ENCODE assay signal across 14 cellular contexts in the genomic region with DNA sequence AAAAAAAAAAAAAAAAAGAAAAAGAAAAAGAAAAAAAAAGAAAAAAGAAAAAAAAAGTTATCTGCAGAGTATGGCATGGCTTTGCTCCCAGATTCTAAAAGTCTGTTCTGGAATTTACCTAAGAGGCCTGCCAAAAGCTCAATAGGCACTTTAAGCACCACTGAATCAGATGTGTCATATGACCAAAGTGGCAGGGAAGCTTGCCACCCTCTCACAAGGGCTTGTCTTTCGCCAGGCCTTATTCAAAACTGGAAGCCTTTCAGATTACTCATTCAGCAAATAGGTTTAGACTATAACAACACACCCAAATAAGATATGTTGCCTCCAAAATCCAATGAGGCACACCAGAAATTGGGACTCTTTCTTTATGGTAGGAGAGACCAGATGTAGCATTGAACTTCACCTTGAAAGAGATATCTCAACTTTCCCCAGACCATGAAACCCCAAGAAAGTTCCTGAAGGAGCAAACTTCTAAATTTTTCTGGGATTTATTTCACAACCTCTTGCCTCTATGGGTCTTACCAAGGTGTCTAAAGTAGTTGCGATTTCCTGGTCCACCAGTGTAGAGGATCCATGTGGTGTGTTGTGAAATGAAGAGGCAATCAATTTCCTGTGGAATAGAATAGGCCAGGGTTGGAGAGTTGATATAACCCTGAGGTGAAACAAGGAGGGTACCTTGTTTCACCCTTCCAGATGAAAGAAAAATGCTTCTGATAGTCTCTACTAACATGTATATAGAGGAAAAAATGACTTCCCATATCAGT.
DNase-seq lines count a peak whose midpoint lies in the region; ATAC-seq and TF ChIP-seq lines count a peak whose summit lies in the region.
"Had no signal": no experiment of that assay in that cellular context is flagged by ENCODE, and none has a peak within 500 bp of the region (broad histone marks: within the 10 kb centered on the region; RNA-seq: fewer than 3 reads in every experiment).

No MANE protein-coding gene starts in this region.

- no peak overlapping the region for H3K9ac ChIP-seq in mammary epithelial cell (ENCODE audit: insufficient read depth, low read length)
- H3K9ac ChIP-seq: BLaER1 had no signal

- no peak overlapping the region for H3K4me3 Mint-ChIP-seq in stimulated activated naive CD8-positive, alpha-beta T cell treated with anti-CD3 and anti-CD28 coated beads, Interleukin-15, amount 100 ng/mL, for 72 hours
- H3K4me3 Mint-ChIP-seq in activated T-helper 2 cell treated with anti-CD3 and anti-CD28 coated beads, Interferon-gamma antibody, Interleukin-2, Interleukin-4, amounts not matched to agents 10 μg/mL and 5 μg/mL and 100 μg/mL, durations not matched to agents 14 hours and 24 hours and 36 hours (ENCODE audit: low read depth) = no peak overlapping the region
- H3K4me3 Mint-ChIP-seq: stimulated activated naive B cell treated with anti-CD40 and anti-IgM and Interleukin-4, amounts not matched to agents 10 μg/mL and 1 μg/mL and 100 μg/mL, for 72 hours had no signal

- no peak overlapping the region for H3K27ac Mint-ChIP-seq in stimulated activated naive CD8-positive, alpha-beta T cell treated with anti-CD3 and anti-CD28 coated beads, Interleukin-15, amount 100 ng/mL, for 72 hours
- H3K27ac Mint-ChIP-seq in activated T-helper 2 cell treated with anti-CD3 and anti-CD28 coated beads, Interferon-gamma antibody, Interleukin-2, Interleukin-4, amounts not matched to agents 10 μg/mL and 5 μg/mL and 100 μg/mL, durations not matched to agents 14 hours and 24 hours and 36 hours = no peak overlapping the region
- H3K27ac Mint-ChIP-seq: stimulated activated naive B cell treated with anti-CD40 and anti-IgM and Interleukin-4, amounts not matched to agents 10 μg/mL and 1 μg/mL and 100 μg/mL, for 72 hours had no signal

- in situ Hi-C loops in mammary epithelial cell (cut with MboI; ENCODE audit: low sequenced_read_pairs in 2 of 2) = loop anchor here in 1 of 2 donors (10.0 kb wide), 1 partner anchor 65 kb away; no protein-coding TSS in a partner anchor

- CTCF ChIA-PET in mammary epithelial cell (lab: Charles Lee; ENCODE audit: low non-redundant PET) = interaction anchor here (0.6 kb wide), 1 partner anchor 248 kb away, joined by 3 read pairs; no protein-coding TSS in a partner anchor

- H3K36me3 ChIP-seq in mammary epithelial cell (ENCODE audit: insufficient read depth, low read length) = no peaks in the 10 kb centered on the region
- H3K36me3 ChIP-seq: BLaER1 had no signal

- H3K9me3 ChIP-seq in mammary epithelial cell (replicated peaks; ENCODE audit: insufficient read depth, low read length) = no peaks in the 10 kb centered on the region
- H3K9me3 ChIP-seq: BLaER1, mucosa of descending colon had no signal

- no peaks in the 10 kb centered on the region for H3K79me2 ChIP-seq in mammary epithelial cell (ENCODE audit: insufficient read depth, low read length)

- H3K36me3 Mint-ChIP-seq in activated T-helper 2 cell treated with anti-CD3 and anti-CD28 coated beads, Interferon-gamma antibody, Interleukin-2, Interleukin-4, amounts not matched to agents 10 μg/mL and 5 μg/mL and 100 μg/mL, durations not matched to agents 14 hours and 24 hours and 36 hours (ENCODE audit: low read depth) = no peaks in the 10 kb centered on the region
- H3K36me3 Mint-ChIP-seq: stimulated activated naive B cell treated with anti-CD40 and anti-IgM and Interleukin-4, amounts not matched to agents 10 μg/mL and 1 μg/mL and 100 μg/mL, for 72 hours had no signal

- TF ChIP-seq POLR2A in erythroblast (IDR thresholded peaks at IDR 0.05; ENCODE audit: low read length) = no peak

- H3K9me3 Mint-ChIP-seq in stimulated activated naive CD8-positive, alpha-beta T cell treated with anti-CD3 and anti-CD28 coated beads, Interleukin-15, amount 100 ng/mL, for 72 hours = no peaks in the 10 kb centered on the region
- H3K9me3 Mint-ChIP-seq in activated T-helper 2 cell treated with anti-CD3 and anti-CD28 coated beads, Interferon-gamma antibody, Interleukin-2, Interleukin-4, amounts not matched to agents 10 μg/mL and 5 μg/mL and 100 μg/mL, durations not matched to agents 14 hours and 24 hours and 36 hours = no peaks in the 10 kb centered on the region
- H3K9me3 Mint-ChIP-seq: stimulated activated naive B cell treated with anti-CD40 and anti-IgM and Interleukin-4, amounts not matched to agents 10 μg/mL and 1 μg/mL and 100 μg/mL, for 72 hours had no signal

- TF ChIP-seq CTCF in mammary epithelial cell (conservative IDR thresholded peaks at IDR 0.05 in 1 of 2, IDR thresholded peaks at IDR 0.05 in 1 of 2; ENCODE audit: extremely low read depth in 1 of 2, insufficient read depth in 1 of 2, low read depth in 1 of 2, low read length in 2 of 2) = no peak

- H3K27ac ChIP-seq in mammary epithelial cell (ENCODE audit: insufficient read depth, low read depth, low read length) (no peak overlapping the region), skin epidermis (peak overlapping the region in 11 of 21 experiments; percentile 6 to 77 (median 66))
- H3K27ac ChIP-seq: BLaER1 had no signal

- 56% methylated on average over 2 of the region's 2 CpGs for WGBS in mammary epithelial cell (ENCODE audit: low coverage, missing lambda C conversion rate)

- dilution Hi-C loops in mammary epithelial cell (cut with HindIII; ENCODE audit: low sequenced_read_pairs) = loop anchor here (5.0 kb wide), 1 partner anchor 33 kb away; no protein-coding TSS in a partner anchor

- peak; percentile 46 for DNase-seq in HS-5 (ENCODE audit: low read depth)
- peak; percentile 81 for DNase-seq in mammary epithelial cell
- DNase-seq in left ventricle myocardium superior = peak; percentile 56
- DNase-seq in activated naive CD4-positive, alpha-beta T cell (lab: John Stamatoyannopoulos, UW) = no peak
- no peak for DNase-seq in stimulated activated naive CD8-positive, alpha-beta T cell treated with anti-CD3 and anti-CD28 coated beads, Interleukin-15, amount 100 ng/mL, for 72 hours
- DNase-seq in activated T-helper 2 cell treated with anti-CD3 and anti-CD28 coated beads, Interferon-gamma antibody, Interleukin-2, Interleukin-4, amounts not matched to agents 10 μg/mL and 5 μg/mL and 100 μg/mL, durations not matched to agents 14 hours and 24 hours and 36 hours (ENCODE audit: low spot score) = no peak
- no peak for DNase-seq in erythroblast (lab: John Stamatoyannopoulos, UW)
- DNase-seq: H7; mucosa of descending colon; MV-4-11; stimulated activated CD4-positive, alpha-beta T cell treated with anti-CD3 and anti-CD28 coated beads, Interleukin-4, amount 100 ng/mL, for 4 hours; stimulated activated naive B cell treated with anti-CD40 and anti-IgM and Interleukin-4, amounts not matched to agents 10 μg/mL and 1 μg/mL and 100 μg/mL, for 72 hours had no signal

- no peaks in the 10 kb centered on the region for H4K20me1 ChIP-seq in mammary epithelial cell (ENCODE audit: insufficient read depth, low read length)
- H4K20me1 ChIP-seq: BLaER1 had no signal

- intact Hi-C loops in mammary epithelial cell (cut with micrococcal nuclease) = loop anchor here (10.0 kb wide), 1 partner anchor 245 kb away; no protein-coding TSS in a partner anchor
- intact Hi-C loops in left ventricle myocardium superior (cut with micrococcal nuclease) = no loop called here
- intact Hi-C loops in activated T-helper 2 cell treated with anti-CD3 and anti-CD28 coated beads, Interferon-gamma antibody, Interleukin-2, Interleukin-4, amounts not matched to agents 10 μg/mL and 5 μg/mL and 100 μg/mL, durations not matched to agents 14 hours and 24 hours and 36 hours (cut with micrococcal nuclease) = no loop called here

- no peaks in the 10 kb centered on the region for H3K4me1 Mint-ChIP-seq in stimulated activated naive CD8-positive, alpha-beta T cell treated with anti-CD3 and anti-CD28 coated beads, Interleukin-15, amount 100 ng/mL, for 72 hours
- H3K4me1 Mint-ChIP-seq in activated T-helper 2 cell treated with anti-CD3 and anti-CD28 coated beads, Interferon-gamma antibody, Interleukin-2, Interleukin-4, amounts not matched to agents 10 μg/mL and 5 μg/mL and 100 μg/mL, durations not matched to agents 14 hours and 24 hours and 36 hours (ENCODE audit: low read depth) = no peaks in the 10 kb centered on the region
- H3K4me1 Mint-ChIP-seq: stimulated activated naive B cell treated with anti-CD40 and anti-IgM and Interleukin-4, amounts not matched to agents 10 μg/mL and 1 μg/mL and 100 μg/mL, for 72 hours had no signal

- no TSS peak for BruUV-seq in mammary epithelial cell (replicated peaks; lab: Mats Ljungman, UMichigan)

- H3K27me3 ChIP-seq in mammary epithelial cell (ENCODE audit: insufficient read depth, low read length) = no peaks in the 10 kb centered on the region
- H3K27me3 ChIP-seq: BLaER1 had no signal

- no peak overlapping the region for H2AFZ ChIP-seq in mammary epithelial cell (ENCODE audit: low read depth, low read length)

- H3K4me3 ChIP-seq in mammary epithelial cell (replicated peaks in 1 of 3; ENCODE audit: insufficient read depth in 1 of 3, low read depth in 2 of 3, low read length in 3 of 3) (no peak overlapping the region), skin epidermis (no peak overlapping the region)
- H3K4me3 ChIP-seq: BLaER1, mucosa of descending colon had no signal

- peak; percentile 99 for ATAC-seq in left ventricle myocardium superior
- ATAC-seq in stimulated activated naive CD8-positive, alpha-beta T cell treated with anti-CD3 and anti-CD28 coated beads, Interleukin-15, amount 100 ng/mL, for 72 hours = no peak
- ATAC-seq: mucosa of descending colon; stimulated activated naive B cell treated with anti-CD40 and anti-IgM and Interleukin-4, amounts not matched to agents 10 μg/mL and 1 μg/mL and 100 μg/mL, for 72 hours had no signal

- H3K4me2 ChIP-seq in mammary epithelial cell (ENCODE audit: insufficient read depth, low read depth, low read length) = no peak overlapping the region
- H3K4me2 ChIP-seq: BLaER1 had no signal

- H3K27me3 Mint-ChIP-seq in stimulated activated naive CD8-positive, alpha-beta T cell treated with anti-CD3 and anti-CD28 coated beads, Interleukin-15, amount 100 ng/mL, for 72 hours = no peaks in the 10 kb centered on the region
- H3K27me3 Mint-ChIP-seq in activated T-helper 2 cell treated with anti-CD3 and anti-CD28 coated beads, Interferon-gamma antibody, Interleukin-2, Interleukin-4, amounts not matched to agents 10 μg/mL and 5 μg/mL and 100 μg/mL, durations not matched to agents 14 hours and 24 hours and 36 hours (ENCODE audit: low read depth) = no peaks in the 10 kb centered on the region

- H3K4me1 ChIP-seq in mammary epithelial cell (ENCODE audit: insufficient read depth, low read length) = peaks cover 10% of the 10 kb centered on the region
- H3K4me1 ChIP-seq: BLaER1 had no signal

Comparison
In these comparisons a context has a peak if more than half of its experiments do, and no peak if none do; other contexts are left out.
1. DNase-seq: peak in HS-5 (single experiment), mammary epithelial cell (single experiment) and left ventricle myocardium superior (single experiment); none in activated naive CD4-positive, alpha-beta T cell (0 of 4), stimulated activated naive CD8-positive, alpha-beta T cell treated with anti-CD3 and anti-CD28 coated beads, Interleukin-15, amount 100 ng/mL, for 72 hours (0 of 2), activated T-helper 2 cell treated with anti-CD3 and anti-CD28 coated beads, Interferon-gamma antibody, Interleukin-2, Interleukin-4, amounts not matched to agents 10 μg/mL and 5 μg/mL and 100 μg/mL, durations not matched to agents 14 hours and 24 hours and 36 hours (single experiment) and erythroblast (0 of 2).